8 cellular contexts compared by ENCODE assay signal in the genomic region with DNA sequence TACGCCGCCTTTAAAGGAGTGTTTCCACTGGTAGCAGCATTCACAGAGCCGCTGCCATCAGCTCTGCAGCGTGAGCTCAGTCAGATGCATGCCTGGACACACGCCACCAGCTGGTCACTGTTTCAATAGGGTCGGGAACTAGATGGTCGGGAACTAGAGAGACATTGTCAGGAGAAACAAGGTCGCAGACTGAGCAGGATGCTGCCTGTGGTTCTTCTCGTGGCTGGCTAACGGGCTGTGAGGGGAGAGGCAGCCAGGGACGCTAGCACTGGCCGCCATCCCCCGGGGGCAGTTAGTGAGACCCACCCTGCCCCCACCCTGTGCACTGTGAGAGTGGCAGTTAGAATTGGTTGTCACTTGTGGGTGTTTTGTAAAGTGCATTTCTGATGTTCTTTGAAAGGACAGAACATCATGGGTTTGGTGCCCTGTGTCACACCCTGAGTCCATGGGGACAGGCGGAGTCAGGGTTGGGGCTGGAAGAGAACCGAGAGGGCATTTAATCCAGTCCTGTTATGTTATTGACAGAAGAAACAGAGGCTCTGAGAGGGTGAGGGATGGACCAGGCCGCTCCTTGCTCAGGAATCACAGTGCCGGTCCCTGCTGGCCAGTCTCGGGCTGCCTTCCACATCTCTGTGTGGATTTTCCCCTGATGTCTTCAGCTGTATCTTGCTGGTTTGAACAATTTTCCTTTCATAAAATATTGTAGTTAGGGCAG.
DNase-seq lines count a peak whose midpoint lies in the region; ATAC-seq and TF ChIP-seq lines count a peak whose summit lies in the region.

No MANE protein-coding gene starts in this region.

- H3K9ac ChIP-seq in fibroblast of lung (ENCODE audit: insufficient read depth, low read length) (no peak overlapping the region), neural progenitor cell (no peak overlapping the region)

- no peaks in the 10 kb centered on the region for H3F3A ChIP-seq in neural progenitor cell (ENCODE audit: low read depth)

- H3K9me3 ChIP-seq in Peyer's patch (no peaks in the 10 kb centered on the region), fibroblast of lung (ENCODE audit: control insufficient read depth, insufficient read depth, low read depth, low read length) (no peaks in the 10 kb centered on the region), neural progenitor cell (ENCODE audit: low read depth) (no peaks in the 10 kb centered on the region)

- no peak for TF ChIP-seq POLR2A in Peyer's patch (IDR thresholded peaks at IDR 0.05)

- H3K27ac Mint-ChIP-seq in neural progenitor cell = peak overlapping the region; percentile 90

- H3K4me2 ChIP-seq in fibroblast of lung (ENCODE audit: extremely low read depth, insufficient read depth, low read length) (peak overlapping the region; percentile 48), neural progenitor cell (no peak overlapping the region)

- no peak for ATAC-seq in HG03139 (IDR thresholded peaks at IDR 0.05; ENCODE audit: unreplicated experiment)
- ATAC-seq in GM21381 (IDR thresholded peaks at IDR 0.05; ENCODE audit: unreplicated experiment) = no peak

- no peak overlapping the region for H3K4me3 ChIP-seq in Peyer's patch
- H3K4me3 ChIP-seq in fibroblast of lung (replicated peaks in 1 of 4; ENCODE audit: control extremely low read depth in 1 of 4, insufficient read depth in 1 of 4, low read depth in 3 of 4, low read length in 4 of 4) = no peak overlapping the region
- no peak overlapping the region for H3K4me3 ChIP-seq in neural progenitor cell

- H4K20me1 ChIP-seq in fibroblast of lung (ENCODE audit: control insufficient read depth, extremely low read depth, insufficient read depth, low read length) = no peaks in the 10 kb centered on the region
- no peaks in the 10 kb centered on the region for H4K20me1 ChIP-seq in neural progenitor cell (ENCODE audit: low read depth)

- H3K36me3 ChIP-seq in Peyer's patch (no peaks in the 10 kb centered on the region), fibroblast of lung (ENCODE audit: control insufficient read depth, insufficient read depth, low read length) (no peaks in the 10 kb centered on the region), neural progenitor cell (no peaks in the 10 kb centered on the region)

- TF ChIP-seq CTCF in Peyer's patch (IDR thresholded peaks at IDR 0.05) (no peak), fibroblast of lung (conservative IDR thresholded peaks at IDR 0.05 in 1 of 2, IDR thresholded peaks at IDR 0.05 in 1 of 2; ENCODE audit: low read depth in 1 of 2, low read length in 2 of 2) (peak; percentile 23 to 40), neural progenitor cell (IDR thresholded peaks at IDR 0.05) (peak; percentile 57)

- DNase-seq in GM03348 (ENCODE audit: low spot score) (peak; percentile 55), Peyer's patch (no peak), fibroblast of lung (ENCODE audit: low read depth in 2 of 2) (peak; percentile 34 to 44), neural progenitor cell (ENCODE audit: low spot score) (peak; percentile 83), T-helper 2 cell (no peak), NCI-H1048 (lab: John Stamatoyannopoulos, UW) (no peak)

- H3K4me1 Mint-ChIP-seq in neural progenitor cell = peaks cover 42% of the 10 kb centered on the region

- H3K36me3 Mint-ChIP-seq in neural progenitor cell = no peaks in the 10 kb centered on the region

- H3K79me2 ChIP-seq in fibroblast of lung (ENCODE audit: control insufficient read depth, insufficient read depth, low read length) (no peaks in the 10 kb centered on the region), neural progenitor cell (ENCODE audit: low read depth) (no peaks in the 10 kb centered on the region)

- H2AFZ ChIP-seq in fibroblast of lung (ENCODE audit: low read length) (peak overlapping the region; percentile 21), neural progenitor cell (replicated peaks) (peak overlapping the region; percentile 74)

- peaks cover 10% of the 10 kb centered on the region for H3K27me3 Mint-ChIP-seq in neural progenitor cell (ENCODE audit: insufficient read depth, low read depth)

- no peaks in the 10 kb centered on the region for H3K9me3 Mint-ChIP-seq in neural progenitor cell

- peak overlapping the region in 3 of 4 donors; percentile 31 to 55 (median 44) for H3K27ac ChIP-seq in Peyer's patch
- no peak overlapping the region for H3K27ac ChIP-seq in fibroblast of lung (ENCODE audit: insufficient read depth, low read length)
- no peak overlapping the region for H3K27ac ChIP-seq in neural progenitor cell

- H3K4me1 ChIP-seq in Peyer's patch (no peaks in the 10 kb centered on the region), fibroblast of lung (ENCODE audit: control insufficient read depth, extremely low read depth, insufficient read depth, low read length) (peaks cover 7% of the 10 kb centered on the region), neural progenitor cell (peaks cover 18% of the 10 kb centered on the region)

- H3K27me3 ChIP-seq in Peyer's patch = no peaks in the 10 kb centered on the region
- no peaks in the 10 kb centered on the region for H3K27me3 ChIP-seq in fibroblast of lung (ENCODE audit: control insufficient read depth, insufficient read depth, low read length)
- no peaks in the 10 kb centered on the region for H3K27me3 ChIP-seq in neural progenitor cell

- peak overlapping the region; percentile 68 for H3K4me3 Mint-ChIP-seq in neural progenitor cell

Comparison
In these comparisons a context has a peak if more than half of its experiments do, and no peak if none do; other contexts are left out.
1. DNase-seq: peak in GM03348 (single experiment), fibroblast of lung (2 of 2) and neural progenitor cell (single experiment); none in Peyer's patch (0 of 3), T-helper 2 cell (0 of 5) and NCI-H1048 (single experiment).
2. H3K27ac ChIP-seq: peak in Peyer's patch (3 of 4); none in fibroblast of lung (single experiment) and neural progenitor cell (single experiment).
3. CTCF ChIP-seq: peak in fibroblast of lung (2 of 2) and neural progenitor cell (single experiment); none in Peyer's patch (0 of 6).